ENCODE assay signal across 1 cellular context in genomic region chr3:150737874-150738679, GRCh38.
TF ChIP-seq lines count a peak whose summit lies in the region.

No MANE protein-coding gene starts in this region.

TF ChIP-seq in HepG2, 621 proteins besides CTCF, POLR2A, EP300 and RAD21 (continued from another document and continues in another):
- TF ChIP-seq ZNF281 (CRISPR knock-in tag; IDR thresholded peaks at IDR 0.05; ENCODE audit: borderline replicate concordance) (no peak), ZNF652 (CRISPR knock-in tag; IDR thresholded peaks at IDR 0.05; ENCODE audit: borderline replicate concordance, low read depth) (no peak; the same call in 1 of the 2 replicates), GMEB1 (CRISPR knock-in tag; IDR thresholded peaks at IDR 0.05; ENCODE audit: borderline replicate concordance) (no peak), ZNF10 (CRISPR knock-in tag; IDR thresholded peaks at IDR 0.05; ENCODE audit: borderline replicate concordance, low read depth) (no peak), REPIN1 (CRISPR knock-in tag; IDR thresholded peaks at IDR 0.05; ENCODE audit: borderline replicate concordance, low read depth) (no peak), SP140L (CRISPR knock-in tag; IDR thresholded peaks at IDR 0.05; ENCODE audit: borderline replicate concordance) (no peak), ZNF407 (CRISPR knock-in tag; IDR thresholded peaks at IDR 0.05; ENCODE audit: not compliant biosample characterization) (no peak), MTF1 (CRISPR knock-in tag; IDR thresholded peaks at IDR 0.05) (no peak), ZNF496 (CRISPR knock-in tag; IDR thresholded peaks at IDR 0.05; ENCODE audit: insufficient replicate concordance) (no peak), SOX13 (IDR thresholded peaks at IDR 0.05) (no peak), SOX13 (CRISPR knock-in tag; conservative IDR thresholded peaks at IDR 0.05 in 1 of 2, IDR thresholded peaks at IDR 0.05 in 1 of 2) (peak in 1 of 2 experiments; percentile 69; a peak in 1 of 4 replicates), ZBTB40 (IDR thresholded peaks at IDR 0.05) (no peak), ZBTB40 (CRISPR knock-in tag; IDR thresholded peaks at IDR 0.05) (no peak; the same call in 1 of the 2 replicates), MATR3 (CRISPR knock-in tag; IDR thresholded peaks at IDR 0.05) (no peak), NR3C1 (CRISPR knock-in tag; IDR thresholded peaks at IDR 0.05) (no peak), HIC2 (CRISPR knock-in tag; IDR thresholded peaks at IDR 0.05; ENCODE audit: low read depth) (0 out of 2 replicates have a peak, but pooled peaks have one; percentile 36), RBFOX2 (IDR thresholded peaks at IDR 0.05; ENCODE audit: low read depth, low read length) (no peak), NCOR1 (IDR thresholded peaks at IDR 0.05; ENCODE audit: borderline replicate concordance, low read length) (peak; percentile 46; the same call in 1 of the 2 replicates), UBTF (CRISPR knock-in tag; IDR thresholded peaks at IDR 0.05) (0 out of 2 replicates have a peak, but pooled peaks have one; percentile 22), ZNF20 (CRISPR knock-in tag; IDR thresholded peaks at IDR 0.05) (no peak), ZNF3 (CRISPR knock-in tag; IDR thresholded peaks at IDR 0.05) (no peak), ZEB1 (IDR thresholded peaks at IDR 0.05; ENCODE audit: insufficient replicate concordance, low read depth) (no peak), ZNF264 (CRISPR knock-in tag; IDR thresholded peaks at IDR 0.05) (no peak), ZNF597 (CRISPR knock-in tag; IDR thresholded peaks at IDR 0.05) (no peak)
